Comparison of ENCODE assay signal across 9 cellular contexts in genomic region chr16:67393111-67393789, GRCh38. TPM values are rescaled to one million over a fixed set of nuclear protein-coding genes. Genes with fewer than 3 reads are reported as not detected.
DNase-seq lines count a peak whose midpoint lies in the region; ATAC-seq, FAIRE-seq and TF ChIP-seq lines count a peak whose summit lies in the region.
"Had no signal": no experiment of that assay in that cellular context is flagged by ENCODE, and none has a peak within 500 bp of the region (broad histone marks: within the 10 kb centered on the region; RNA-seq: fewer than 3 reads in every experiment).

TSS of gene TPPP3 (minus strand) at chr16:67393498. CDS start at chr16:67391111, 2,387 bp downstream.

- H3K9me3 ChIP-seq in NT2/D1 (ENCODE audit: insufficient read depth, low read length), result no peaks in the 10 kb centered on the region
- H3K9me3 ChIP-seq in K562 (replicated peaks; ENCODE audit: control insufficient read depth, insufficient read depth, low read depth, low read length), result no peaks in the 10 kb centered on the region
- H3K9me3 ChIP-seq in hepatocyte (ENCODE audit: low read depth), result no peaks in the 10 kb centered on the region
- H3K9me3 ChIP-seq in trophoblast cell (ENCODE audit: insufficient read depth, low read depth, low read length), result peaks cover under 1% of the 10 kb centered on the region

- WGBS in K562 (ENCODE audit: insufficient coverage, low coverage, missing lambda C conversion rate), result 4% methylated on average over 30 of the region's 56 CpGs
- WGBS in hepatocyte (ENCODE audit: low lambda C conversion rate, missing lambda C conversion rate), result 4% methylated on average over 43 of the region's 56 CpGs
- no CpG with 5 or more reads among the region's 56 CpGs for WGBS in trophoblast cell (ENCODE audit: extremely low coverage, insufficient coverage, insufficient read length)

- no peaks in the 10 kb centered on the region for H4K20me1 ChIP-seq in K562 (replicated peaks; ENCODE audit: control insufficient read depth, insufficient read depth, low read length)
- H4K20me1 ChIP-seq in hepatocyte (ENCODE audit: insufficient read depth, poor library complexity, severe bottlenecking), result no peaks in the 10 kb centered on the region

- no peak within 1 kb of the TSS for H3K27ac ChIP-seq in K562 (ENCODE audit: extremely low read depth, low read depth, low read length)
- H3K27ac ChIP-seq in hepatocyte, result no peak within 1 kb of the TSS
- H3K27ac ChIP-seq in trophoblast cell (ENCODE audit: low read depth, low read length), result no peak within 1 kb of the TSS

- peak; percentile 92 for FAIRE-seq in K562 (lab: Jason Lieb, UNC)
- FAIRE-seq: G401.6 had no signal

- TF ChIP-seq RAD21 in K562 (CRISPR knock-in tag; conservative IDR thresholded peaks at IDR 0.05 in 1 of 2, IDR thresholded peaks at IDR 0.05 in 1 of 2), result peak; percentile 39 to 62

- H2BK5ac ChIP-seq in trophoblast cell (ENCODE audit: low read depth, low read length, poor library complexity), result no peak within 1 kb of the TSS

- CTCF ChIA-PET in activated CD4-positive, alpha-beta T cell treated with anti-CD3 and anti-CD28 coated beads for 36 hours (lab: Charles Lee), result interaction anchor here (0.6 to 2.5 kb wide), 7 partner anchors 11 to 133 kb away, joined by 3 to 10 read pairs (median 4); no protein-coding TSS in a partner anchor
- CTCF ChIA-PET in K562 (lab: Yijun Ruan, JAX; ENCODE audit: low intra/inter-chr PET ratio), result interaction anchor here (0.9 kb wide), 1 partner anchor 21 kb away, joined by 5 read pairs; no protein-coding TSS in a partner anchor

- H3K9ac ChIP-seq in NT2/D1 (ENCODE audit: insufficient read length, low read depth) (peak within 1 kb of the TSS; percentile 82), K562 (ENCODE audit: insufficient read depth in 1 of 2, low read depth in 2 of 2, low read length in 2 of 2) (peak within 1 kb of the TSS in 1 of 2 experiments; percentile 86; a peak in 2 of 4 replicates), trophoblast cell (ENCODE audit: low read length) (no peak within 1 kb of the TSS)

- TF ChIP-seq EP300 in K562 (IDR thresholded peaks at IDR 0.05; ENCODE audit: low read length), result no peak

- intact Hi-C loops in activated CD4-positive, alpha-beta T cell treated with anti-CD3 and anti-CD28 coated beads for 36 hours (cut with DNase I, micrococcal nuclease), result no loop called here
- intact Hi-C loops in K562 (cut with micrococcal nuclease), result loop anchor here (10.0 kb wide), 1 partner anchor 48 kb away; no protein-coding TSS in a partner anchor

- peak within 1 kb of the TSS; percentile 84 for H2AFZ ChIP-seq in K562 (ENCODE audit: low read depth, low read length)
- peak within 1 kb of the TSS; percentile 67 for H2AFZ ChIP-seq in hepatocyte
- H2AFZ ChIP-seq in trophoblast cell (ENCODE audit: insufficient read depth, low read length, poor library complexity), result no peak within 1 kb of the TSS

- in situ Hi-C loops in K562 (cut with MboI), result no loop called here

- H3K23ac ChIP-seq in trophoblast cell (ENCODE audit: low read length), result no peak within 1 kb of the TSS

- no peaks in the 10 kb centered on the region for H3K9me1 ChIP-seq in K562 (ENCODE audit: control insufficient read depth, insufficient read depth, low read length)

- no peak within 1 kb of the TSS for H2BK12ac ChIP-seq in trophoblast cell (ENCODE audit: low read length)

- H3K4me3 ChIP-seq in NT2/D1 (ENCODE audit: insufficient read length, low read depth) (peak within 1 kb of the TSS; percentile 54), K562 (no peak within 1 kb of the TSS), hepatocyte (no peak within 1 kb of the TSS), trophoblast cell (ENCODE audit: low read depth, low read length) (no peak within 1 kb of the TSS)

- no peak within 1 kb of the TSS for H3K14ac ChIP-seq in trophoblast cell (ENCODE audit: low read length)

- H3K18ac ChIP-seq in trophoblast cell (ENCODE audit: low read length), result no peak within 1 kb of the TSS

- no peaks in the 10 kb centered on the region for H3K36me3 Mint-ChIP-seq in activated CD4-positive, alpha-beta T cell treated with anti-CD3 and anti-CD28 coated beads for 36 hours (ENCODE audit: low read depth)

- TF ChIP-seq CTCF in K562 (IDR thresholded peaks at IDR 0.05 in 2 of 3, conservative IDR thresholded peaks at IDR 0.05 in 1 of 3; ENCODE audit: insufficient read depth in 2 of 3, low read depth in 1 of 3, low read length in 3 of 3) (peak; percentile 57 to 84 (median 74)), hepatocyte (IDR thresholded peaks at IDR 0.05; ENCODE audit: poor library complexity) (peak; percentile 64)

- peaks cover 27% of the 10 kb centered on the region for H3K27me3 Mint-ChIP-seq in activated CD4-positive, alpha-beta T cell treated with anti-CD3 and anti-CD28 coated beads for 36 hours

- peaks cover 45% of the 10 kb centered on the region for H3K27me3 ChIP-seq in NT2/D1 (ENCODE audit: insufficient read depth, insufficient read length)
- H3K27me3 ChIP-seq in K562 (ENCODE audit: control insufficient read depth in 2 of 2, insufficient read depth in 2 of 2, low read length in 2 of 2), result peaks cover 5 to 43% of the 10 kb centered on the region in 2 experiments; a peak in 4 of 5 replicates
- peaks cover 29% of the 10 kb centered on the region for H3K27me3 ChIP-seq in hepatocyte
- peaks cover 33% of the 10 kb centered on the region for H3K27me3 ChIP-seq in trophoblast cell (ENCODE audit: insufficient read depth, low read length)

- no peak within 1 kb of the TSS for H2BK120ac ChIP-seq in trophoblast cell (ENCODE audit: insufficient read depth, low read length, poor library complexity)

- no peaks in the 10 kb centered on the region for H3K79me1 ChIP-seq in trophoblast cell (ENCODE audit: low read length)

- H2AK5ac ChIP-seq in trophoblast cell (ENCODE audit: low read length), result no peak within 1 kb of the TSS

- H3K4me1 ChIP-seq in NT2/D1 (ENCODE audit: insufficient read depth, insufficient read length) (peaks cover 36% of the 10 kb centered on the region), K562 (replicated peaks in 1 of 2; ENCODE audit: control insufficient read depth in 2 of 2, insufficient read depth in 2 of 2, low read length in 2 of 2) (peaks cover 19 to 78% of the 10 kb centered on the region in 2 experiments), hepatocyte (ENCODE audit: insufficient read depth) (peaks cover 24% of the 10 kb centered on the region), trophoblast cell (ENCODE audit: control insufficient read depth in 1 of 2, insufficient read depth in 2 of 2, low read length in 2 of 2) (peaks cover 17 to 19% of the 10 kb centered on the region in 2 experiments)

- no peak within 1 kb of the TSS for H3K4ac ChIP-seq in trophoblast cell (ENCODE audit: low read depth, low read length)

- H3K36me3 ChIP-seq in NT2/D1 (ENCODE audit: insufficient read depth, insufficient read length, low read length) (no peaks in the 10 kb centered on the region), K562 (ENCODE audit: control insufficient read depth, insufficient read depth, low read length) (no peaks in the 10 kb centered on the region), hepatocyte (replicated peaks; ENCODE audit: insufficient read depth, low read depth) (no peaks in the 10 kb centered on the region), trophoblast cell (ENCODE audit: control insufficient read depth in 1 of 2, insufficient read depth in 2 of 2, low read length in 2 of 2) (no peaks in the 10 kb centered on the region)

- no peak within 1 kb of the TSS for H4K8ac ChIP-seq in trophoblast cell (ENCODE audit: low read depth, low read length)

- no peak within 1 kb of the TSS for H4K91ac ChIP-seq in trophoblast cell (ENCODE audit: low read depth, low read length)

- H3K4me2 ChIP-seq in K562 (ENCODE audit: insufficient read depth, low read length) (peak within 1 kb of the TSS; percentile 72), hepatocyte (peak within 1 kb of the TSS; percentile 91), trophoblast cell (ENCODE audit: low read length) (peak within 1 kb of the TSS; percentile 48)

- peaks cover 9% of the 10 kb centered on the region for H3K4me1 Mint-ChIP-seq in activated CD4-positive, alpha-beta T cell treated with anti-CD3 and anti-CD28 coated beads for 36 hours

- ATAC-seq in activated CD4-positive, alpha-beta T cell treated with anti-CD3 and anti-CD28 coated beads for 36 hours, result peak; percentile 74
- ATAC-seq in K562 (peak; percentile 94), HG03159 (IDR thresholded peaks at IDR 0.05; ENCODE audit: unreplicated experiment) (no peak), HG03460 (IDR thresholded peaks at IDR 0.05; ENCODE audit: unreplicated experiment) (no peak)

- H3K9me2 ChIP-seq in hepatocyte (replicated peaks; ENCODE audit: insufficient read depth), result no peaks in the 10 kb centered on the region

- H3K79me2 ChIP-seq in K562 (ENCODE audit: control insufficient read depth, insufficient read depth, low read length) (no peaks in the 10 kb centered on the region), hepatocyte (no peaks in the 10 kb centered on the region), trophoblast cell (ENCODE audit: control insufficient read depth, insufficient read depth, low read length, poor library complexity) (no peaks in the 10 kb centered on the region)

- peak; percentile 70 for DNase-seq in activated CD4-positive, alpha-beta T cell treated with anti-CD3 and anti-CD28 coated beads for 36 hours
- no peak for DNase-seq in activated CD4-positive, alpha-beta T cell treated with anti-CD3 and anti-CD28 coated beads for 1 hour
- DNase-seq in NT2/D1 (ENCODE audit: low read depth, low spot score), result peak; percentile 66
- peak; percentile 94 to 97 (median 96) for DNase-seq in K562 (ENCODE audit: extremely low read depth in 1 of 4, low spot score in 3 of 4)
- DNase-seq in hepatocyte (ENCODE audit: low spot score), result peak; percentile 93
- peak; percentile 64 to 78 for DNase-seq in trophoblast cell

- H4K12ac ChIP-seq in trophoblast cell (ENCODE audit: low read depth, low read length), result no peak within 1 kb of the TSS

- no peak within 1 kb of the TSS for H3K27ac Mint-ChIP-seq in activated CD4-positive, alpha-beta T cell treated with anti-CD3 and anti-CD28 coated beads for 36 hours

- POLR2A ChIA-PET in activated CD4-positive, alpha-beta T cell treated with anti-CD3 and anti-CD28 coated beads for 36 hours (lab: Charles Lee), result no interaction called here
- POLR2A ChIA-PET in K562 (lab: Yijun Ruan, JAX), result interaction anchor here (0.7 to 1.5 kb wide), 4 partner anchors 11 to 371 kb away, joined by 3 read pairs; no protein-coding TSS in a partner anchor

- BruUV-seq in K562 (replicated peaks; lab: Mats Ljungman, UMichigan), result no TSS peak

- no peaks in the 10 kb centered on the region for H3K9me3 Mint-ChIP-seq in activated CD4-positive, alpha-beta T cell treated with anti-CD3 and anti-CD28 coated beads for 36 hours (ENCODE audit: low read depth)

- TF ChIP-seq POLR2A in K562 (conservative IDR thresholded peaks at IDR 0.05), result no peak

- H3K4me3 Mint-ChIP-seq in activated CD4-positive, alpha-beta T cell treated with anti-CD3 and anti-CD28 coated beads for 36 hours, result peak within 1 kb of the TSS; percentile 18

RNA-seq across cellular contexts. Expression of gene TPPP3, which starts in this region (rescaled TPM):
- not detected for total RNA-seq in activated CD4-positive, alpha-beta T cell treated with anti-CD3 and anti-CD28 coated beads for 36 hours
- 0.44 TPM in 1 of 2 replicates, not detected in the other for total RNA-seq in K562 (2011; cell fraction: chromatin; rRNA removed; ENCODE audit: low replicate concordance)
- total RNA-seq in K562 (2011; cell fraction: nucleolus; rRNA removed), result 0.17 TPM in 1 of 2 replicates, not detected in the other
- 0.37 TPM in 1 of 2 replicates, not detected in the other for total RNA-seq in K562 (2011; cell fraction: nucleoplasm; rRNA removed)
- total RNA-seq in K562 (2014; rRNA removed) (0.16 and 0.50 TPM in 2 replicates), K562 (2014; rRNA removed; fragmentation: Illumina TruSeq; extraction: Trizol) (0.25 TPM in 1 of 2 replicates, not detected in the other), K562 (2015; rRNA removed; fragmentation: Illumina TruSeq; extraction: Trizol) (not detected in 2 replicates), K562 (2021) (0.38 and 0.44 TPM in 2 replicates), hepatocyte (0.88 and 3.2 TPM in 2 replicates)
- polyA plus RNA-seq in K562 (2011; rRNA removed) (0.32 and 0.58 TPM in 2 replicates), K562 (2014; fragmentation: Illumina TruSeq; extraction: Trizol) (0.36 and 0.66 TPM in 2 replicates), K562 (2014; fragmentation: Nextera tagmentation; extraction: Ambion mirVana) (under 1 TPM in 1 of 2 experiments, not detected in 1; 0.13 TPM), K562 (2014; rRNA removed) (0.50 and 0.92 TPM in 2 replicates), hepatocyte (13.4 and 20.1 TPM in 2 replicates)
- 0.44 and 0.60 TPM in 2 replicates for polyA plus RNA-seq in K562 (2011; cell fraction: cytosol; rRNA removed)
- polyA plus RNA-seq in K562 (2011; cell fraction: nucleus; rRNA removed), result 0.31 and 0.46 TPM in 2 replicates
- 0.37 and 0.38 TPM in 2 replicates for polyA plus RNA-seq in K562 (2012)
- 0.21 TPM in 1 of 2 replicates, not detected in the other for polyA minus RNA-seq in K562 (2011; rRNA and poly(A)+ RNA removed)
- polyA minus RNA-seq in K562 (2011; cell fraction: cytosol; rRNA and poly(A)+ RNA removed), result not detected in 2 replicates
- 0.13 and 0.33 TPM in 2 replicates for polyA minus RNA-seq in K562 (2011; cell fraction: nucleus; rRNA and poly(A)+ RNA removed)
- polyA plus RNA-seq in trophoblast cell (2013), result 2.7 TPM in 2 replicates

Comparison
In these comparisons a context has a peak if more than half of its experiments do, and no peak if none do; other contexts are left out.
1. Peak in DNase-seq and ATAC-seq in activated CD4-positive, alpha-beta T cell treated with anti-CD3 and anti-CD28 coated beads for 36 hours; RNA of the gene not detected or under 1 TPM.
2. Peak in DNase-seq, ATAC-seq and H3K4me2 ChIP-seq in K562; RNA of the gene not detected or under 1 TPM.